In the genomic region with DNA sequence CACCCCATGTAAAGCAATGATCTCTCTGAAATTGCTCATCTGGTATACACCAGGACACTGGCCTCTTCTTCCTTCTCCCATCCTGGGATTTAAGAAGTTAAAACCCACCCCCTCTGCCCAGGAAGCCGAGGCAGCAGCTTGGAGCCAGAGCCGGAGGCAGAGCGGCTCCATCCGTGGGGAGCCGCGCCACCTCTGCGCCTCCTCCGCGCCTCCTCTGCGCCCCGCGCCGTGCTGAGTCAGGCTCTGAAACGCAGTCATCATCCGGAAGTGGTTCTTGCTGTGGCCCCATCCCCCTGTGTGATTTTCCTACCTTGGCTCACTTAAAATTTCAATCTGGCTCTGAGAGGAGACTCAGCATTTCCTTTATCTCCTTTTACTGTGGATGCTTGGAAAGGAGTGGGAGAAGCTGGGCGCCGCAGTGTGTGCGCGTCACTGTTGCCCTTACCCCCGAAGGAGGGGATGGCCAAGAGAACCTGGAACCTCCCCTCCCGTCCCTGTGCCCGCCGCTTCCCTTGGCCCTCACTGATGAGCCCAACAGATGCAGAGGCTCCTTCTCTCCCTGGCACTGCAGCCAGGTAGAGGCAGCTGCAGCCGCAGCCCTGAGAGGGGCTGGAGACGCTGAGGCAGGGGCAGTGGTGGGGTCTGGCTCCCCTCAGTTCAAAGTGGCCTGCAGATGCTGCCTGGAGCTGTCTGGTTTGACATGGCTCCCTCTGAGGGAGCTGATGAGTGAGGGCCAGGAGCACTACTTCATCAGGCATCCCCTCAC, we compare ENCODE assay signal across 15 cellular contexts. TPM values are rescaled to one million over a fixed set of nuclear protein-coding genes. Genes with fewer than 3 reads are reported as not detected.
DNase-seq lines count a peak whose midpoint lies in the region; ATAC-seq and TF ChIP-seq lines count a peak whose summit lies in the region.
"Had no signal": no experiment of that assay in that cellular context is flagged by ENCODE, and none has a peak within 500 bp of the region (broad histone marks: within the 10 kb centered on the region; RNA-seq: fewer than 3 reads in every experiment).

No MANE protein-coding gene starts in this region.

- no peak overlapping the region for H3K27ac ChIP-seq in Panc1 (ENCODE audit: low read length)
- peak overlapping the region in 56 of 59 donors; percentile 17 to 95 (median 80) for H3K27ac ChIP-seq in dorsolateral prefrontal cortex

- no peaks in the 10 kb centered on the region for H3K9me3 ChIP-seq in Panc1 (ENCODE audit: control insufficient read depth, insufficient read depth, low read depth, low read length)
- H3K9me3 ChIP-seq: gastrocnemius medialis had no signal

- H3K27me3 Mint-ChIP-seq in natural killer cell treated with Interleukin-12 subunit alpha and Interleukin-12 subunit beta and Interleukin-15 and Interleukin-18, amount 100 ng/mL, for 72 hours: no peaks in the 10 kb centered on the region
- H3K27me3 Mint-ChIP-seq: activated naive CD8-positive, alpha-beta T cell; CD4-positive, alpha-beta memory T cell had no signal

- H3K4me1 ChIP-seq in Panc1 (ENCODE audit: control insufficient read depth, insufficient read depth, low read length): no peaks in the 10 kb centered on the region
- H3K4me1 ChIP-seq: gastrocnemius medialis had no signal

- peak; percentile 80 for DNase-seq in Daoy (ENCODE audit: low read depth)
- DNase-seq in Panc1 (ENCODE audit: low read depth, low spot score): no peak
- peak in 6 of 10 donors; percentile 39 to 76 (median 48) for DNase-seq in dorsolateral prefrontal cortex
- no peak for DNase-seq in natural killer cell treated with Interleukin-12 subunit alpha and Interleukin-12 subunit beta and Interleukin-15 and Interleukin-18, amount 100 ng/mL, for 72 hours (ENCODE audit: low spot score)
- DNase-seq in NCI-H1694 treated with DMSO at 0.1 percent for 48 hours (lab: John Stamatoyannopoulos, UW): no peak
- DNase-seq in NCI-H2081 treated with DMSO at 0.1 percent for 48 hours (lab: John Stamatoyannopoulos, UW): no peak
- no peak for DNase-seq in SW480 (ENCODE audit: low spot score)
- DNase-seq: NCI-H774; SIG-M5; stimulated activated CD4-positive, alpha-beta T cell treated with anti-CD3 and anti-CD28 coated beads, Interleukin-2, amount 100 ng/mL, for 24 hours; stimulated activated naive CD4-positive, alpha-beta T cell had no signal

- no TSS peak for BruUV-seq in Panc1 (replicated peaks; lab: Mats Ljungman, UMichigan)

- no peaks in the 10 kb centered on the region for H3K36me3 ChIP-seq in Panc1 (ENCODE audit: control insufficient read depth, insufficient read depth, low read length)
- H3K36me3 ChIP-seq: gastrocnemius medialis had no signal

- H3K9me3 Mint-ChIP-seq in natural killer cell treated with Interleukin-12 subunit alpha and Interleukin-12 subunit beta and Interleukin-15 and Interleukin-18, amount 100 ng/mL, for 72 hours: no peaks in the 10 kb centered on the region
- H3K9me3 Mint-ChIP-seq: CD4-positive, alpha-beta memory T cell had no signal

- H3K4me3 Mint-ChIP-seq in natural killer cell treated with Interleukin-12 subunit alpha and Interleukin-12 subunit beta and Interleukin-15 and Interleukin-18, amount 100 ng/mL, for 72 hours: peak overlapping the region; percentile 58

- ATAC-seq in Panc1 (peak; percentile 7; the same call in 1 of the 2 replicates), HG02623 (IDR thresholded peaks at IDR 0.05; ENCODE audit: unreplicated experiment) (no peak)
- ATAC-seq in natural killer cell treated with Interleukin-12 subunit alpha and Interleukin-12 subunit beta and Interleukin-15 and Interleukin-18, amount 100 ng/mL, for 72 hours: peak in 1 of 2 donors; percentile 85

- POLR2A ChIA-PET in Panc1 (lab: Charles Lee): no interaction called here

- CTCF ChIA-PET in Panc1 (lab: Charles Lee): no interaction called here

- TF ChIP-seq CTCF in Panc1 (IDR thresholded peaks at IDR 0.05) (no peak), dorsolateral prefrontal cortex (IDR thresholded peaks at IDR 0.05 in 54 of 56, conservative IDR thresholded peaks at IDR 0.05 in 2 of 56; ENCODE audit: low read depth in 1 of 56, partially characterized antibody in 56 of 56) (no peak)

- peak overlapping the region in 1 of 2 donors; percentile 69 for H3K27ac Mint-ChIP-seq in natural killer cell treated with Interleukin-12 subunit alpha and Interleukin-12 subunit beta and Interleukin-15 and Interleukin-18, amount 100 ng/mL, for 72 hours
- H3K27ac Mint-ChIP-seq: activated naive CD8-positive, alpha-beta T cell had no signal

- H3K27me3 ChIP-seq in Panc1 (ENCODE audit: control insufficient read depth, insufficient read depth, low read length) (no peaks in the 10 kb centered on the region), dorsolateral prefrontal cortex (no peaks in the 10 kb centered on the region)

- H3K4me3 ChIP-seq in Panc1 (ENCODE audit: low read depth in 2 of 2, low read length in 2 of 2): no peak overlapping the region
- H3K4me3 ChIP-seq in dorsolateral prefrontal cortex: peak overlapping the region in 14 of 59 donors; percentile 1 to 30 (median 14)
- H3K4me3 ChIP-seq: gastrocnemius medialis had no signal

- intact Hi-C loops in Panc1 (cut with micrococcal nuclease; ENCODE audit: unreplicated experiment): no loop called here
- intact Hi-C loops in dorsolateral prefrontal cortex (cut with DNase I): no loop called here

- in situ Hi-C loops in Panc1 (cut with HindIII; ENCODE audit: low pct_unique_long_range_greater_than_20kb, low sequenced_read_pairs): no loop called here

- H3K36me3 Mint-ChIP-seq in natural killer cell treated with Interleukin-12 subunit alpha and Interleukin-12 subunit beta and Interleukin-15 and Interleukin-18, amount 100 ng/mL, for 72 hours: no peaks in the 10 kb centered on the region
- H3K36me3 Mint-ChIP-seq: activated naive CD8-positive, alpha-beta T cell had no signal

- H3K4me1 Mint-ChIP-seq in natural killer cell treated with Interleukin-12 subunit alpha and Interleukin-12 subunit beta and Interleukin-15 and Interleukin-18, amount 100 ng/mL, for 72 hours (ENCODE audit: low read depth in 2 of 2): peaks cover 27 to 36% of the 10 kb centered on the region in 2 donors

RNA-seq across cellular contexts. Expression of a gene that starts 15.3 kb away (rescaled TPM):
- total RNA-seq in Daoy (2014; rRNA removed; shearing (Covaris generic)): 3.9 and 5.3 TPM in 2 replicates
- total RNA-seq in Panc1 (2021; ENCODE audit: unreplicated experiment): 20.1 TPM
- polyA plus RNA-seq in Panc1 (2012; ENCODE audit: insufficient read length): 20.8 TPM
- total RNA-seq in dorsolateral prefrontal cortex: 10 to 100 TPM; 19.7 to 55.4 (median 34.0) TPM
- 10 to 100 TPM; 27.6 to 58.5 TPM for total RNA-seq in natural killer cell treated with Interleukin-12 subunit alpha and Interleukin-12 subunit beta and Interleukin-15 and Interleukin-18, amount 100 ng/mL, for 72 hours

RNA-seq across cellular contexts. Expression of a gene that starts 38.2 kb away (rescaled TPM):
- total RNA-seq in Daoy (2014; rRNA removed; shearing (Covaris generic)): 8.3 and 12.7 TPM in 2 replicates
- total RNA-seq in Panc1 (2021; ENCODE audit: unreplicated experiment): 27.6 TPM
- polyA plus RNA-seq in Panc1 (2012; ENCODE audit: insufficient read length): 27.2 TPM
- total RNA-seq in dorsolateral prefrontal cortex: 100 to 1,000 TPM in 119 of 120 experiments, 10 to 100 TPM in 1; 82.3 to 377 (median 285) TPM
- total RNA-seq in natural killer cell treated with Interleukin-12 subunit alpha and Interleukin-12 subunit beta and Interleukin-15 and Interleukin-18, amount 100 ng/mL, for 72 hours: 100 to 1,000 TPM; 157 to 360 TPM

Comparison
In these comparisons a context has a peak if more than half of its experiments do, and no peak if none do; other contexts are left out.
1. DNase-seq: peak in Daoy (single experiment) and dorsolateral prefrontal cortex (6 of 10); none in Panc1 (single experiment), natural killer cell treated with Interleukin-12 subunit alpha and Interleukin-12 subunit beta and Interleukin-15 and Interleukin-18, amount 100 ng/mL, for 72 hours (single experiment), NCI-H1694 treated with DMSO at 0.1 percent for 48 hours (single experiment), NCI-H2081 treated with DMSO at 0.1 percent for 48 hours (single experiment) and SW480 (single experiment).